ENCODE assay signal across 8 cellular contexts in the genomic region with DNA sequence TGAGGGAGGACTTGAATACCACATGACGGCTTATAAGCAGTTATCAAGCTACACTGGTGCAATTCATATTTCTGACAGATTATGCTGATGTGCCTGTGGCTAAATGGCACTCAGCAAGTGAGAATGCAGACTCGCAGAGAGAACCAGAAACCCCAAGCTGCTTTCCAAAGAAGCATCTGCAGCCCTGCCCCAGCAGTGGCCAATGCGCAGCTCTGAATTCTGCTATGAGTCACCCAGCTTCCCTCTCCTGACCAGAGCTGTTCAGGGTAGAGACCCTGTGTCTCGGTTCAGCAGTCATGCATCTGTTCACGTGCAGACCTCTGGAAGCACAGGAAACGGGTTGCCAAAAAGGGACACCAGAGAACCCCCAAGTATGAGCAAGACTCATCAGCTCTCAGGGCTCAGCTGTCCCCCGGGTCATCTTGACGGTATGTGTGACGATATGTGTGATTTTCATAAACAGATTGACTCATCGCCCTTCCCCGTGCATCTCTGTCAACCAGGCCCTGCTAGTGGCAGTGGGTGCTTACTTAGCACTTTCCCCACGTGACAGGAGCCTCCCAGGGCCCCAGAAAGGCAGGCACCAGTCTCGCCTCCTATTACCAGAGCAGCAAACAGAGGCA.
DNase-seq lines count a peak whose midpoint lies in the region; ATAC-seq and TF ChIP-seq lines count a peak whose summit lies in the region.

No MANE protein-coding gene starts in this region.

- no peak for TF ChIP-seq CTCF in DOHH2 (IDR thresholded peaks at IDR 0.05; ENCODE audit: low read depth, low read length, poor library complexity, severe bottlenecking)
- no peak for TF ChIP-seq CTCF in chondrocyte (IDR thresholded peaks at IDR 0.05)

- peak overlapping the region; percentile 98 for H3K27ac Mint-ChIP-seq in chondrocyte (ENCODE audit: unreplicated experiment)

- ATAC-seq in GM21723 (IDR thresholded peaks at IDR 0.05; ENCODE audit: unreplicated experiment) = peak; percentile 95

- H3K9me3 ChIP-seq in DOHH2 (ENCODE audit: control insufficient read depth, insufficient read depth, low read length) = no peaks in the 10 kb centered on the region

- no peaks in the 10 kb centered on the region for H3K9me3 Mint-ChIP-seq in chondrocyte (ENCODE audit: low read depth)

- H3K36me3 ChIP-seq in DOHH2 (ENCODE audit: control insufficient read depth, low read length) = peaks cover 68% of the 10 kb centered on the region

- peak overlapping the region; percentile 40 for H3K4me3 Mint-ChIP-seq in chondrocyte (ENCODE audit: unreplicated experiment)

- no peaks in the 10 kb centered on the region for H3K9me2 ChIP-seq in DOHH2 (replicated peaks; ENCODE audit: control insufficient read depth, low read length)

- H3K27ac ChIP-seq in DOHH2 (ENCODE audit: low read depth, low read length) = no peak overlapping the region

- H3K4me3 ChIP-seq in DOHH2 (ENCODE audit: low read length) = peak overlapping the region; percentile 64

- H3K4me2 ChIP-seq in DOHH2 (ENCODE audit: low read length) = peak overlapping the region; percentile 77

- H3K36me3 Mint-ChIP-seq in chondrocyte (ENCODE audit: low read depth) = no peaks in the 10 kb centered on the region

- H3F3A ChIP-seq in DOHH2 (ENCODE audit: control insufficient read depth, insufficient read depth) = peaks cover 51% of the 10 kb centered on the region

- H3K4me1 ChIP-seq in DOHH2 (ENCODE audit: control insufficient read depth, low read length) = peaks cover 49% of the 10 kb centered on the region; the same call in 1 of the 2 replicates

- no peaks in the 10 kb centered on the region for H4K20me1 ChIP-seq in DOHH2 (ENCODE audit: control insufficient read depth, insufficient read depth, low read depth, low read length)

- H3K79me2 ChIP-seq in DOHH2 (ENCODE audit: control insufficient read depth, low read length) = peaks cover 91% of the 10 kb centered on the region

- DNase-seq in LHCN-M2 (ENCODE audit: low read depth) (peak; percentile 98), chondrocyte (ENCODE audit: low spot score) (no peak), lung microvascular endothelial cell (ENCODE audit: low read depth in 2 of 2) (peak; percentile 87 to 95), LoVo (ENCODE audit: low spot score) (no peak)
- DNase-seq in activated CD4-positive, alpha-beta T cell treated with anti-CD3 and anti-CD28 coated beads for 24 hours (ENCODE audit: low read depth in 2 of 2) = peak; percentile 57 to 70
- peak; percentile 63 to 66 for DNase-seq in stimulated activated CD8-positive, alpha-beta memory T cell treated with anti-CD3 and anti-CD28 coated beads, Interleukin-2, amount 100 ng/mL, for 1 hour (ENCODE audit: low read depth in 2 of 2)

- peaks cover 60% of the 10 kb centered on the region for H3K4me1 Mint-ChIP-seq in chondrocyte (ENCODE audit: low read depth)

- H3K27me3 Mint-ChIP-seq in chondrocyte (ENCODE audit: low read depth) = no peaks in the 10 kb centered on the region

- no peaks in the 10 kb centered on the region for H3K27me3 ChIP-seq in DOHH2 (ENCODE audit: control insufficient read depth, low read length)

Comparison
In these comparisons a context has a peak if more than half of its experiments do, and no peak if none do; other contexts are left out.
1. DNase-seq: peak in LHCN-M2 (single experiment), activated CD4-positive, alpha-beta T cell treated with anti-CD3 and anti-CD28 coated beads for 24 hours (2 of 2), lung microvascular endothelial cell (2 of 2) and stimulated activated CD8-positive, alpha-beta memory T cell treated with anti-CD3 and anti-CD28 coated beads, Interleukin-2, amount 100 ng/mL, for 1 hour (2 of 2); none in chondrocyte (single experiment) and LoVo (single experiment).